ENCODE assay signal across 11 cellular contexts in genomic region chr17:19464033-19465026, GRCh38. TPM values are rescaled to one million over a fixed set of nuclear protein-coding genes. Genes with fewer than 3 reads are reported as not detected.
DNase-seq lines count a peak whose midpoint lies in the region; ATAC-seq lines count a peak whose summit lies in the region.
"Had no signal": no experiment of that assay in that cellular context is flagged by ENCODE, and none has a peak within 500 bp of the region (broad histone marks: within the 10 kb centered on the region; RNA-seq: fewer than 3 reads in every experiment).

No MANE protein-coding gene starts in this region.

- H3K27me3 ChIP-seq in muscle layer of duodenum (ENCODE audit: low read depth, low read length) = no peaks in the 10 kb centered on the region

- ATAC-seq in Right ventricle myocardium inferior = no peak
- ATAC-seq in activated CD8-positive, alpha-beta memory T cell treated with anti-CD3 and anti-CD28 coated beads, Interleukin-2, amount 10 ng/mL, durations not matched to agents 7 days and 5 days = no peak

- peak overlapping the region; percentile 89 for H3K27ac Mint-ChIP-seq in dendritic cell treated with granulocyte-macrophage colony-stimulating factor and Interleukin-4, amounts not matched to agents 40 ng/mL and 50 ng/mL, for 4 days
- no peak overlapping the region for H3K27ac Mint-ChIP-seq in activated CD8-positive, alpha-beta memory T cell treated with anti-CD3 and anti-CD28 coated beads, Interleukin-2, amount 10 ng/mL, durations not matched to agents 7 days and 5 days

- H3K4me3 ChIP-seq in muscle layer of duodenum (ENCODE audit: low read depth in 1 of 2, low read length in 2 of 2) (no peak overlapping the region), urinary bladder (ENCODE audit: low read depth, low read length) (no peak overlapping the region)
- H3K4me3 ChIP-seq: mucosa of descending colon had no signal

- no peaks in the 10 kb centered on the region for H3K9me3 Mint-ChIP-seq in dendritic cell treated with granulocyte-macrophage colony-stimulating factor and Interleukin-4, amounts not matched to agents 40 ng/mL and 50 ng/mL, for 4 days
- H3K9me3 Mint-ChIP-seq in activated CD8-positive, alpha-beta memory T cell treated with anti-CD3 and anti-CD28 coated beads, Interleukin-2, amount 10 ng/mL, durations not matched to agents 7 days and 5 days (ENCODE audit: low read depth) = no peaks in the 10 kb centered on the region

- H3K4me3 Mint-ChIP-seq in dendritic cell treated with granulocyte-macrophage colony-stimulating factor and Interleukin-4, amounts not matched to agents 40 ng/mL and 50 ng/mL, for 4 days = peak overlapping the region; percentile 69
- no peak overlapping the region for H3K4me3 Mint-ChIP-seq in activated CD8-positive, alpha-beta memory T cell treated with anti-CD3 and anti-CD28 coated beads, Interleukin-2, amount 10 ng/mL, durations not matched to agents 7 days and 5 days

- CTCF ChIA-PET in activated CD8-positive, alpha-beta memory T cell treated with anti-CD3 and anti-CD28 coated beads, Interleukin-2, amount 10 ng/mL, durations not matched to agents 7 days and 5 days (lab: Charles Lee) = interaction anchor here (0.6 kb wide), 1 partner anchor 305 kb away, joined by 3 read pairs; no protein-coding TSS in a partner anchor

- intact Hi-C loops in cardiac septum (cut with DNase I) = no loop called here
- intact Hi-C loops in Right ventricle myocardium inferior (cut with DNase I) = no loop called here
- intact Hi-C loops in dendritic cell treated with granulocyte-macrophage colony-stimulating factor and Interleukin-4, amounts not matched to agents 40 ng/mL and 50 ng/mL, for 4 days (cut with micrococcal nuclease) = loop anchor here (5.0 kb wide), 1 partner anchor 102 kb away; the partner anchor contains the start of gene B9D1

- H3K4me1 Mint-ChIP-seq in dendritic cell treated with granulocyte-macrophage colony-stimulating factor and Interleukin-4, amounts not matched to agents 40 ng/mL and 50 ng/mL, for 4 days (ENCODE audit: low read depth) = peaks cover 54% of the 10 kb centered on the region
- peaks cover 22% of the 10 kb centered on the region for H3K4me1 Mint-ChIP-seq in activated CD8-positive, alpha-beta memory T cell treated with anti-CD3 and anti-CD28 coated beads, Interleukin-2, amount 10 ng/mL, durations not matched to agents 7 days and 5 days

- no peaks in the 10 kb centered on the region for H3K36me3 Mint-ChIP-seq in dendritic cell treated with granulocyte-macrophage colony-stimulating factor and Interleukin-4, amounts not matched to agents 40 ng/mL and 50 ng/mL, for 4 days (ENCODE audit: low read depth)
- H3K36me3 Mint-ChIP-seq in activated CD8-positive, alpha-beta memory T cell treated with anti-CD3 and anti-CD28 coated beads, Interleukin-2, amount 10 ng/mL, durations not matched to agents 7 days and 5 days = no peaks in the 10 kb centered on the region

- H3K9me3 ChIP-seq in muscle layer of duodenum (ENCODE audit: control insufficient read depth in 1 of 2, low read length in 2 of 2) = no peaks in the 10 kb centered on the region
- H3K9me3 ChIP-seq: mucosa of descending colon had no signal

- WGBS in urinary bladder = 27% methylated on average over 14 of the region's 14 CpGs

- peak overlapping the region; percentile 53 for H3K27ac ChIP-seq in muscle layer of duodenum (ENCODE audit: low read length)
- H3K27ac ChIP-seq in urinary bladder (ENCODE audit: low read depth) = peak overlapping the region; percentile 56

- peaks cover 2% of the 10 kb centered on the region for H3K27me3 Mint-ChIP-seq in dendritic cell treated with granulocyte-macrophage colony-stimulating factor and Interleukin-4, amounts not matched to agents 40 ng/mL and 50 ng/mL, for 4 days
- no peaks in the 10 kb centered on the region for H3K27me3 Mint-ChIP-seq in activated CD8-positive, alpha-beta memory T cell treated with anti-CD3 and anti-CD28 coated beads, Interleukin-2, amount 10 ng/mL, durations not matched to agents 7 days and 5 days

- DNase-seq in cardiac septum (ENCODE audit: low spot score) (peak; percentile 63), Right ventricle myocardium inferior (ENCODE audit: missing footprints) (no peak), GF-D8 (lab: John Stamatoyannopoulos, UW) (no peak)
- DNase-seq in activated CD8-positive, alpha-beta memory T cell treated with anti-CD3 and anti-CD28 coated beads, Interleukin-2, amount 10 ng/mL, durations not matched to agents 7 days and 5 days = no peak
- no peak for DNase-seq in stimulated activated CD4-positive, alpha-beta T cell treated with anti-CD3 and anti-CD28 coated beads, Interleukin-2, amount 100 ng/mL, for 24 hours
- DNase-seq: NCI-H1048; stimulated activated CD4-positive, alpha-beta T cell treated with anti-CD3 and anti-CD28 coated beads, Interleukin-15, amount 100 ng/mL, for 24 hours had no signal

- H3K4me1 ChIP-seq in muscle layer of duodenum (ENCODE audit: control insufficient read depth in 1 of 2, insufficient read depth in 2 of 2, low read length in 2 of 2) (peaks cover 12 to 42% of the 10 kb centered on the region in 2 donors), urinary bladder (ENCODE audit: insufficient read depth) (no peaks in the 10 kb centered on the region)

- H3K36me3 ChIP-seq in muscle layer of duodenum (ENCODE audit: control insufficient read depth in 1 of 2, insufficient read depth in 2 of 2, low read length in 2 of 2) = no peaks in the 10 kb centered on the region
- H3K36me3 ChIP-seq in urinary bladder (ENCODE audit: insufficient read depth) = no peaks in the 10 kb centered on the region

RNA-seq across cellular contexts. Expression of gene RNF112, which starts 53.3 kb away (rescaled TPM):
- total RNA-seq in cardiac septum (2.5 TPM), Right ventricle myocardium inferior (3.5 TPM), urinary bladder (3.1 TPM)
- polyA plus RNA-seq in urinary bladder = 17.4 TPM
- total RNA-seq in activated CD8-positive, alpha-beta memory T cell treated with anti-CD3 and anti-CD28 coated beads, Interleukin-2, amount 10 ng/mL, durations not matched to agents 7 days and 5 days = under 1 TPM; 0.14 to 0.20 TPM
